Comparison of ENCODE assay signal across 23 cellular contexts in genomic region chr7:94883676-94884075, GRCh38.
"Had no signal": no experiment of that assay in that cellular context is flagged by ENCODE, and none has a peak within 500 bp of the region (broad histone marks: within the 10 kb centered on the region; RNA-seq: fewer than 3 reads in every experiment).

No MANE protein-coding gene starts in this region.

- ATAC-seq: natural killer cell; right cardiac atrium; stimulated activated naive B cell treated with anti-CD40 and anti-IgM and Interleukin-4, amounts not matched to agents 10 μg/mL and 1 μg/mL and 100 μg/mL, for 72 hours; stimulated activated naive CD8-positive, alpha-beta T cell treated with anti-CD3 and anti-CD28 coated beads, Interleukin-15, Interleukin-2, amounts not matched to agents 100 U/mL and 50 U/mL, for 24 hours had no signal

- H3K4me3 ChIP-seq: left ventricle myocardium inferior, lung, ovary, stomach, testis, thyroid gland, transverse colon, upper lobe of left lung, vagina had no signal

- H3K36me3 ChIP-seq: left ventricle myocardium inferior, ovary, stomach, thyroid gland, transverse colon, upper lobe of left lung, vagina had no signal

- FAIRE-seq: keratinocyte had no signal

- H3K9me3 ChIP-seq: left ventricle myocardium inferior, ovary, testis, thyroid gland, transverse colon, vagina had no signal

- H3K4me1 ChIP-seq: vagina had no signal

- DNase-seq: hippocampal formation; left ventricle myocardium inferior; mesendoderm; naive B cell; natural killer cell; nephron progenitor cell; ovary; retina; right cardiac atrium; stimulated activated CD4-positive, alpha-beta T cell treated with anti-CD3 and anti-CD28 coated beads, Interleukin-12 subunit alpha, Interleukin-12 subunit beta, amount 100 ng/mL, for 4 hours; stimulated activated CD4-positive, alpha-beta T cell treated with anti-CD3 and anti-CD28 coated beads, Interleukin-15, amount 100 ng/mL, for 24 hours; stimulated activated CD4-positive, alpha-beta T cell treated with anti-CD3 and anti-CD28 coated beads, Interleukin-2, amount 100 ng/mL, for 24 hours; stimulated activated CD4-positive, alpha-beta T cell treated with anti-CD3 and anti-CD28 coated beads, Interleukin-4, amount 100 ng/mL, for 1 hour; stimulated activated naive B cell treated with anti-CD40 and anti-IgM and Interleukin-4, amounts not matched to agents 10 μg/mL and 1 μg/mL and 100 μg/mL, for 72 hours; stimulated activated naive CD8-positive, alpha-beta T cell treated with anti-CD3 and anti-CD28 coated beads, Interleukin-15, Interleukin-2, amounts not matched to agents 100 U/mL and 50 U/mL, for 24 hours; stomach; testis; thyroid gland; transverse colon; upper lobe of left lung had no signal

- H3K27me3 ChIP-seq: ovary, stomach, testis, thyroid gland, transverse colon, upper lobe of left lung, vagina had no signal

- H3K27ac ChIP-seq: left ventricle myocardium inferior, ovary, stomach, testis, thyroid gland, transverse colon, upper lobe of left lung, vagina had no signal
